ENCODE assay signal across 1 cellular context in genomic region chr10:70114902-70115301, GRCh38.
TF ChIP-seq lines count a peak whose summit lies in the region.

No MANE protein-coding gene starts in this region.

TF ChIP-seq in WTC11, 78 proteins besides CTCF, POLR2A, EP300 and RAD21 (continued from another document):
- no peak for TF ChIP-seq CREB1 (CRISPR knock-in tag; IDR thresholded peaks at IDR 0.05)
- TF ChIP-seq PREB (CRISPR knock-in tag; IDR thresholded peaks at IDR 0.05; ENCODE audit: borderline replicate concordance), result no peak
- no peak for TF ChIP-seq NFE2L1 (CRISPR knock-in tag; IDR thresholded peaks at IDR 0.05)
- TF ChIP-seq ZNF416 (CRISPR knock-in tag; IDR thresholded peaks at IDR 0.05), result no peak
- no peak for TF ChIP-seq CBFB (CRISPR knock-in tag; IDR thresholded peaks at IDR 0.05; ENCODE audit: low read depth)
- no peak for TF ChIP-seq ZNF121 (CRISPR knock-in tag; IDR thresholded peaks at IDR 0.05)
- no peak for TF ChIP-seq ZNF425 (CRISPR knock-in tag; conservative IDR thresholded peaks at IDR 0.05)
- TF ChIP-seq ZNF317 (CRISPR knock-in tag; IDR thresholded peaks at IDR 0.05; ENCODE audit: borderline replicate concordance, low read depth), result no peak
